ENCODE assay signal across 8 cellular contexts in the genomic region with DNA sequence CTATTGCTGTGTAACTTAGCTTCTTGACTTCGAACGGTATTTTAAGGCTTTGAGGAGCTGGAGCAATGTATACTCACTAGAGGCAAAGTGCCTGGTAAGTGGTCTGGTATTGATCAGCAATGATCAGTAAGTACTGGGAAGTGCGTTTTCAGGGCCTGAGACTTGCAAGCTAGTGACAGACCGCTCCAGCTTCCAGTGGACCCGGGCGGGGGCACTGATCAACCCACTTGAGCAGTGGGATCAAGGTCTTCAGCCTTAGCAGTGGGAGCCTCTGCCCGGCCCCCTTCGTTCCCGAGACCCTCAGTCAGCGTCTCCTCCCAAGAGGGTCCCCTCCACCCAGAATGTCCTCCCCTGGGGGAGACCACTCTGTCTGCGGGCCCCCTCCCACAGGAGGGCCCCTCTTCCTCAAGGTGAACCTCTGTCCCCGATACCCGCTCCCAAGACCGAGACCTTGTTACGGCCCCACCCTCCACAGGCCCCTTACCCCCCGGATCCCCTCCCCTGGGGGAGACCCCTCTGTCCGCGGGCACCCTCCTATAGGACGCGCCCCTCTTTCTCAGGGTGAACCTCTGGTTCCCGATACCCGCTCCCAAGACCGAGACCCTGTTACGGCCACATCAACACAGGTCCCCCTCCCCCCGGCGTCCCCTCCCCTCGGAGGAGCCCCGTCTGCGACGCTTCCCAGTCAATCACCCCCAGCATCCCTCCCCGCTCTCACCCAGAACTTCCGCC. TPM values are rescaled to one million over a fixed set of nuclear protein-coding genes. Genes with fewer than 3 reads are reported as not detected.
DNase-seq lines count a peak whose midpoint lies in the region; ATAC-seq and TF ChIP-seq lines count a peak whose summit lies in the region.

No MANE protein-coding gene starts in this region.

- H3F3A ChIP-seq in GM23248 (ENCODE audit: insufficient read depth) (peaks cover 18% of the 10 kb centered on the region; the same call in 1 of the 2 replicates), PC-9 (ENCODE audit: insufficient read depth, low read depth) (peaks cover 23% of the 10 kb centered on the region; the same call in 1 of the 2 replicates)

- H3K36me3 ChIP-seq in GM23248 (ENCODE audit: low read depth) (no peaks in the 10 kb centered on the region), PC-9 (ENCODE audit: low read depth) (peaks cover 11% of the 10 kb centered on the region), muscle layer of colon (ENCODE audit: insufficient read depth, low read length) (no peaks in the 10 kb centered on the region)

- peak overlapping the region; percentile 72 for H3K27ac ChIP-seq in GM23248
- H3K27ac ChIP-seq in PC-9 = peak overlapping the region; percentile 73
- H3K27ac ChIP-seq in muscle layer of colon (ENCODE audit: low read depth, low read length) = peak overlapping the region; percentile 82

- CTCF ChIA-PET in PC-9 (lab: Charles Lee) = interaction anchor here (0.6 to 0.7 kb wide), 3 partner anchors 12 to 679 kb away, joined by 4 to 12 read pairs (median 7); no protein-coding TSS in a partner anchor

- in situ Hi-C loops in GM23248 (cut with MboI) = no loop called here

- H4K20me1 ChIP-seq in GM23248 (ENCODE audit: insufficient read depth) (0 out of 2 replicates have a peak, but pooled peaks cover 3% of the 10 kb centered on the region), PC-9 (ENCODE audit: insufficient read depth) (no peaks in the 10 kb centered on the region)

- peak; percentile 51 for DNase-seq in GM23248
- DNase-seq in PC-9 = no peak
- peak; percentile 38 for DNase-seq in endothelial cell (ENCODE audit: low spot score)
- DNase-seq in SHP77 treated with DMSO at 0.1 percent for 48 hours (lab: John Stamatoyannopoulos, UW) = no peak

- H3K4me2 ChIP-seq in GM23248 (ENCODE audit: unreplicated experiment) = peak overlapping the region; percentile 87
- H3K4me2 ChIP-seq in PC-9 = peak overlapping the region; percentile 96

- H3K79me2 ChIP-seq in GM23248 (ENCODE audit: insufficient read depth) (peaks cover 41% of the 10 kb centered on the region), PC-9 (ENCODE audit: low read depth) (peaks cover 41% of the 10 kb centered on the region)

- H3K36me3 Mint-ChIP-seq in endothelial cell (ENCODE audit: low read depth, unreplicated experiment) = no peaks in the 10 kb centered on the region

- H2AFZ ChIP-seq in GM23248 = peak overlapping the region; percentile 83
- H2AFZ ChIP-seq in PC-9 = peak overlapping the region; percentile 79

- 4% methylated on average over 15 to 32 of the region's 32 CpGs for WGBS in GM23248 (ENCODE audit: low coverage in 1 of 2, low lambda C conversion rate in 2 of 2, missing lambda C conversion rate in 2 of 2), 2 experiments

- no peaks in the 10 kb centered on the region for H3K27me3 Mint-ChIP-seq in endothelial cell (ENCODE audit: unreplicated experiment)

- H3K27ac Mint-ChIP-seq in endothelial cell (ENCODE audit: unreplicated experiment) = peak overlapping the region; percentile 15

- POLR2A ChIA-PET in PC-9 (lab: Charles Lee; ENCODE audit: unreplicated experiment) = interaction anchor here (0.6 to 1.2 kb wide), 7 partner anchors 10 to 1746 kb away, joined by 3 to 18 read pairs (median 5); no protein-coding TSS in a partner anchor

- TF ChIP-seq POLR2A in GM18505 (IDR thresholded peaks at IDR 0.05; ENCODE audit: borderline replicate concordance, extremely low read depth, insufficient read depth, insufficient read length) = no peak

- H3K4me1 ChIP-seq in GM23248 (ENCODE audit: insufficient read depth) = peaks cover 31% of the 10 kb centered on the region
- H3K4me1 ChIP-seq in PC-9 (replicated peaks; ENCODE audit: insufficient read depth) = peaks cover 44% of the 10 kb centered on the region
- peaks cover 23% of the 10 kb centered on the region for H3K4me1 ChIP-seq in muscle layer of colon (ENCODE audit: insufficient read depth, low read length)

- peak overlapping the region; percentile 92 for H3K4me3 Mint-ChIP-seq in endothelial cell (ENCODE audit: unreplicated experiment)

- H3K27me3 ChIP-seq in GM23248 (replicated peaks; ENCODE audit: insufficient read depth) = no peaks in the 10 kb centered on the region
- H3K27me3 ChIP-seq in PC-9 (ENCODE audit: insufficient read depth, low read depth) = no peaks in the 10 kb centered on the region
- H3K27me3 ChIP-seq in muscle layer of colon (ENCODE audit: control insufficient read depth in 1 of 2, insufficient read depth in 2 of 2, low read length in 2 of 2) = no peaks in the 10 kb centered on the region

- intact Hi-C loops in PC-9 (cut with micrococcal nuclease; ENCODE audit: unreplicated experiment) = no loop called here

- peaks cover 18% of the 10 kb centered on the region for H3K4me1 Mint-ChIP-seq in endothelial cell (ENCODE audit: unreplicated experiment)

- TF ChIP-seq CTCF in PC-9 (conservative IDR thresholded peaks at IDR 0.05) = no peak
- no peak for TF ChIP-seq CTCF in endothelial cell (IDR thresholded peaks at IDR 0.05; ENCODE audit: unreplicated experiment)

- H3K4me3 ChIP-seq in GM23248 (peak overlapping the region; percentile 78), PC-9 (peak overlapping the region; percentile 69), muscle layer of colon (ENCODE audit: low read depth in 1 of 2, low read length in 2 of 2) (peak overlapping the region; percentile 87 to 91)

- H3K9me2 ChIP-seq in GM23248 (ENCODE audit: insufficient read depth) = no peaks in the 10 kb centered on the region
- no peaks in the 10 kb centered on the region for H3K9me2 ChIP-seq in PC-9 (ENCODE audit: insufficient read depth)

- H3K9ac ChIP-seq in GM23248 (peak overlapping the region; percentile 93), muscle layer of colon (ENCODE audit: low read length) (peak overlapping the region; percentile 60)

- ATAC-seq in GM19324 (IDR thresholded peaks at IDR 0.05; ENCODE audit: low FRiP score, unreplicated experiment) = no peak
- no peak for ATAC-seq in GM18505 (IDR thresholded peaks at IDR 0.05; ENCODE audit: unreplicated experiment)
- ATAC-seq in GM21447 (IDR thresholded peaks at IDR 0.05; ENCODE audit: unreplicated experiment) = no peak

- BruUV-seq in PC-9 (replicated peaks; lab: Mats Ljungman, UMichigan) = TSS peak; percentile 57

- H3K9me3 ChIP-seq in GM23248 (ENCODE audit: low read depth) (no peaks in the 10 kb centered on the region), PC-9 (ENCODE audit: insufficient read depth, low read depth) (peaks cover 12% of the 10 kb centered on the region), muscle layer of colon (ENCODE audit: low read length) (no peaks in the 10 kb centered on the region)

- H3K9me3 Mint-ChIP-seq in endothelial cell (ENCODE audit: unreplicated experiment) = no peaks in the 10 kb centered on the region

RNA-seq across cellular contexts. Expression of a gene that starts 0.4 kb away (rescaled TPM):
- total RNA-seq in GM23248 (2014; rRNA removed; shearing (Covaris generic)) = 108 and 109 TPM in 2 replicates
- polyA plus RNA-seq in GM23248 (2016; fragmentation: Nextera tagmentation; extraction: Ambion mirVana) = 211 and 216 TPM in 2 replicates
- 275 and 303 TPM in 2 replicates for total RNA-seq in PC-9 (2021)
- total RNA-seq in endothelial cell (ENCODE audit: unreplicated experiment) = 152 TPM

Comparison
In these comparisons a context has a peak if more than half of its experiments do, and no peak if none do; other contexts are left out.
1. DNase-seq: peak in GM23248 (single experiment) and endothelial cell (single experiment); none in PC-9 (0 of 2) and SHP77 treated with DMSO at 0.1 percent for 48 hours (single experiment).
2. Peak in every context shown above with its lines, with median percentiles within 50 percentile points of each other: H3K27ac ChIP-seq and H3K4me3 ChIP-seq.